1 cellular context compared by ENCODE assay signal in the genomic region with DNA sequence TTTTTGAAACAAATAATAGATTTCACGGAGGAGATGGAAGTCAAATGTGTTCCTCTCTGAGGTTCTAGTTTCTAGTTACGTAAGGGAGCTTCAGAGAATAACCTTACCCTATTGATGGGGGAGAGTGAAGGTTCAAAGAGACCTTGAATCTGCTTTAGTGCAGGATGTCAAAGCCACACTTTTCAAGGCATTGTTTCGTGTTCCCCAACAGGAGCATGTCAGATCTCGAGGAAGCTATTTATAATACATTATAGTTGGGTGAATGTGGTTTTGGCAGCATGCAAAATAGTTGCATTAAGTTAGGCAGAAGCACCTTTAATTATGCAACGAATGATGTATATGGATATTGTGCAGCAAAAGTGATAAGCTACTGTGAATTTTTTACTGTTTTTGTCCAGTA.
TF ChIP-seq lines count a peak whose summit lies in the region.

No MANE protein-coding gene starts in this region.

TF ChIP-seq in K562, 482 proteins besides CTCF, POLR2A, EP300 and RAD21 (continued from another document):
- TF ChIP-seq, protein P1, sequence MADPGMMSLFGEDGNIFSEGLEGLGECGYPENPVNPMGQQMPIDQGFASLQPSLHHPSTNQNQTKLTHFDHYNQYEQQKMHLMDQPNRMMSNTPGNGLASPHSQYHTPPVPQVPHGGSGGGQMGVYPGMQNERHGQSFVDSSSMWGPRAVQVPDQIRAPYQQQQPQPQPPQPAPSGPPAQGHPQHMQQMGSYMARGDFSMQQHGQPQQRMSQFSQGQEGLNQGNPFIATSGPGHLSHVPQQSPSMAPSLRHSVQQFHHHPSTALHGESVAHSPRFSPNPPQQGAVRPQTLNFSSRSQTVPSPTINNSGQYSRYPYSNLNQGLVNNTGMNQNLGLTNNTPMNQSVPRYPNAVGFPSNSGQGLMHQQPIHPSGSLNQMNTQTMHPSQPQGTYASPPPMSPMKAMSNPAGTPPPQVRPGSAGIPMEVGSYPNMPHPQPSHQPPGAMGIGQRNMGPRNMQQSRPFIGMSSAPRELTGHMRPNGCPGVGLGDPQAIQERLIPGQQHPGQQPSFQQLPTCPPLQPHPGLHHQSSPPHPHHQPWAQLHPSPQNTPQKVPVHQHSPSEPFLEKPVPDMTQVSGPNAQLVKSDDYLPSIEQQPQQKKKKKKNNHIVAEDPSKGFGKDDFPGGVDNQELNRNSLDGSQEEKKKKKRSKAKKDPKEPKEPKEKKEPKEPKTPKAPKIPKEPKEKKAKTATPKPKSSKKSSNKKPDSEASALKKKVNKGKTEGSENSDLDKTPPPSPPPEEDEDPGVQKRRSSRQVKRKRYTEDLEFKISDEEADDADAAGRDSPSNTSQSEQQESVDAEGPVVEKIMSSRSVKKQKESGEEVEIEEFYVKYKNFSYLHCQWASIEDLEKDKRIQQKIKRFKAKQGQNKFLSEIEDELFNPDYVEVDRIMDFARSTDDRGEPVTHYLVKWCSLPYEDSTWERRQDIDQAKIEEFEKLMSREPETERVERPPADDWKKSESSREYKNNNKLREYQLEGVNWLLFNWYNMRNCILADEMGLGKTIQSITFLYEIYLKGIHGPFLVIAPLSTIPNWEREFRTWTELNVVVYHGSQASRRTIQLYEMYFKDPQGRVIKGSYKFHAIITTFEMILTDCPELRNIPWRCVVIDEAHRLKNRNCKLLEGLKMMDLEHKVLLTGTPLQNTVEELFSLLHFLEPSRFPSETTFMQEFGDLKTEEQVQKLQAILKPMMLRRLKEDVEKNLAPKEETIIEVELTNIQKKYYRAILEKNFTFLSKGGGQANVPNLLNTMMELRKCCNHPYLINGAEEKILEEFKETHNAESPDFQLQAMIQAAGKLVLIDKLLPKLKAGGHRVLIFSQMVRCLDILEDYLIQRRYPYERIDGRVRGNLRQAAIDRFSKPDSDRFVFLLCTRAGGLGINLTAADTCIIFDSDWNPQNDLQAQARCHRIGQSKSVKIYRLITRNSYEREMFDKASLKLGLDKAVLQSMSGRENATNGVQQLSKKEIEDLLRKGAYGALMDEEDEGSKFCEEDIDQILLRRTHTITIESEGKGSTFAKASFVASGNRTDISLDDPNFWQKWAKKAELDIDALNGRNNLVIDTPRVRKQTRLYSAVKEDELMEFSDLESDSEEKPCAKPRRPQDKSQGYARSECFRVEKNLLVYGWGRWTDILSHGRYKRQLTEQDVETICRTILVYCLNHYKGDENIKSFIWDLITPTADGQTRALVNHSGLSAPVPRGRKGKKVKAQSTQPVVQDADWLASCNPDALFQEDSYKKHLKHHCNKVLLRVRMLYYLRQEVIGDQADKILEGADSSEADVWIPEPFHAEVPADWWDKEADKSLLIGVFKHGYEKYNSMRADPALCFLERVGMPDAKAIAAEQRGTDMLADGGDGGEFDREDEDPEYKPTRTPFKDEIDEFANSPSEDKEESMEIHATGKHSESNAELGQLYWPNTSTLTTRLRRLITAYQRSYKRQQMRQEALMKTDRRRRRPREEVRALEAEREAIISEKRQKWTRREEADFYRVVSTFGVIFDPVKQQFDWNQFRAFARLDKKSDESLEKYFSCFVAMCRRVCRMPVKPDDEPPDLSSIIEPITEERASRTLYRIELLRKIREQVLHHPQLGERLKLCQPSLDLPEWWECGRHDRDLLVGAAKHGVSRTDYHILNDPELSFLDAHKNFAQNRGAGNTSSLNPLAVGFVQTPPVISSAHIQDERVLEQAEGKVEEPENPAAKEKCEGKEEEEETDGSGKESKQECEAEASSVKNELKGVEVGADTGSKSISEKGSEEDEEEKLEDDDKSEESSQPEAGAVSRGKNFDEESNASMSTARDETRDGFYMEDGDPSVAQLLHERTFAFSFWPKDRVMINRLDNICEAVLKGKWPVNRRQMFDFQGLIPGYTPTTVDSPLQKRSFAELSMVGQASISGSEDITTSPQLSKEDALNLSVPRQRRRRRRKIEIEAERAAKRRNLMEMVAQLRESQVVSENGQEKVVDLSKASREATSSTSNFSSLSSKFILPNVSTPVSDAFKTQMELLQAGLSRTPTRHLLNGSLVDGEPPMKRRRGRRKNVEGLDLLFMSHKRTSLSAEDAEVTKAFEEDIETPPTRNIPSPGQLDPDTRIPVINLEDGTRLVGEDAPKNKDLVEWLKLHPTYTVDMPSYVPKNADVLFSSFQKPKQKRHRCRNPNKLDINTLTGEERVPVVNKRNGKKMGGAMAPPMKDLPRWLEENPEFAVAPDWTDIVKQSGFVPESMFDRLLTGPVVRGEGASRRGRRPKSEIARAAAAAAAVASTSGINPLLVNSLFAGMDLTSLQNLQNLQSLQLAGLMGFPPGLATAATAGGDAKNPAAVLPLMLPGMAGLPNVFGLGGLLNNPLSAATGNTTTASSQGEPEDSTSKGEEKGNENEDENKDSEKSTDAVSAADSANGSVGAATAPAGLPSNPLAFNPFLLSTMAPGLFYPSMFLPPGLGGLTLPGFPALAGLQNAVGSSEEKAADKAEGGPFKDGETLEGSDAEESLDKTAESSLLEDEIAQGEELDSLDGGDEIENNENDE (IDR thresholded peaks at IDR 0.05; ENCODE audit: low read depth, low read length) = no peak
- TF ChIP-seq, protein P2, sequence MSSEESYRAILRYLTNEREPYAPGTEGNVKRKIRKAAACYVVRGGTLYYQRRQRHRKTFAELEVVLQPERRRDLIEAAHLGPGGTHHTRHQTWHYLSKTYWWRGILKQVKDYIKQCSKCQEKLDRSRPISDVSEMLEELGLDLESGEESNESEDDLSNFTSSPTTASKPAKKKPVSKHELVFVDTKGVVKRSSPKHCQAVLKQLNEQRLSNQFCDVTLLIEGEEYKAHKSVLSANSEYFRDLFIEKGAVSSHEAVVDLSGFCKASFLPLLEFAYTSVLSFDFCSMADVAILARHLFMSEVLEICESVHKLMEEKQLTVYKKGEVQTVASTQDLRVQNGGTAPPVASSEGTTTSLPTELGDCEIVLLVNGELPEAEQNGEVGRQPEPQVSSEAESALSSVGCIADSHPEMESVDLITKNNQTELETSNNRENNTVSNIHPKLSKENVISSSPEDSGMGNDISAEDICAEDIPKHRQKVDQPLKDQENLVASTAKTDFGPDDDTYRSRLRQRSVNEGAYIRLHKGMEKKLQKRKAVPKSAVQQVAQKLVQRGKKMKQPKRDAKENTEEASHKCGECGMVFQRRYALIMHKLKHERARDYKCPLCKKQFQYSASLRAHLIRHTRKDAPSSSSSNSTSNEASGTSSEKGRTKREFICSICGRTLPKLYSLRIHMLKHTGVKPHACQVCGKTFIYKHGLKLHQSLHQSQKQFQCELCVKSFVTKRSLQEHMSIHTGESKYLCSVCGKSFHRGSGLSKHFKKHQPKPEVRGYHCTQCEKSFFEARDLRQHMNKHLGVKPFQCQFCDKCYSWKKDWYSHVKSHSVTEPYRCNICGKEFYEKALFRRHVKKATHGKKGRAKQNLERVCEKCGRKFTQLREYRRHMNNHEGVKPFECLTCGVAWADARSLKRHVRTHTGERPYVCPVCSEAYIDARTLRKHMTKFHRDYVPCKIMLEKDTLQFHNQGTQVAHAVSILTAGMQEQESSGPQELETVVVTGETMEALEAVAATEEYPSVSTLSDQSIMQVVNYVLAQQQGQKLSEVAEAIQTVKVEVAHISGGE (CRISPR knock-in tag; IDR thresholded peaks at IDR 0.05) = no peak
- TF ChIP-seq MYNN (IDR thresholded peaks at IDR 0.05) (no peak), MYNN (CRISPR knock-in tag; IDR thresholded peaks at IDR 0.05) (no peak), GABPB1 (CRISPR knock-in tag; IDR thresholded peaks at IDR 0.05) (no peak)
- TF ChIP-seq, protein P3, sequence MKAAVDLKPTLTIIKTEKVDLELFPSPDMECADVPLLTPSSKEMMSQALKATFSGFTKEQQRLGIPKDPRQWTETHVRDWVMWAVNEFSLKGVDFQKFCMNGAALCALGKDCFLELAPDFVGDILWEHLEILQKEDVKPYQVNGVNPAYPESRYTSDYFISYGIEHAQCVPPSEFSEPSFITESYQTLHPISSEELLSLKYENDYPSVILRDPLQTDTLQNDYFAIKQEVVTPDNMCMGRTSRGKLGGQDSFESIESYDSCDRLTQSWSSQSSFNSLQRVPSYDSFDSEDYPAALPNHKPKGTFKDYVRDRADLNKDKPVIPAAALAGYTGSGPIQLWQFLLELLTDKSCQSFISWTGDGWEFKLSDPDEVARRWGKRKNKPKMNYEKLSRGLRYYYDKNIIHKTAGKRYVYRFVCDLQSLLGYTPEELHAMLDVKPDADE (conservative IDR thresholded peaks at IDR 0.05; ENCODE audit: control insufficient read depth, low read depth, low read length) = no peak
TF ChIP-seq in K562: peak in this region for 0.
